Comparison of ENCODE assay signal across 11 cellular contexts in genomic region chr10:130807721-130808120, GRCh38.
"Had no signal": no experiment of that assay in that cellular context is flagged by ENCODE, and none has a peak within 500 bp of the region (broad histone marks: within the 10 kb centered on the region; RNA-seq: fewer than 3 reads in every experiment).

No MANE protein-coding gene starts in this region.

- H3K4me1 Mint-ChIP-seq: activated naive CD4-positive, alpha-beta T cell treated with anti-CD3 and anti-CD28 coated beads, Interleukin-2, amount 10 ng/mL, durations not matched to agents 7 days and 5 days; nephron had no signal

- H3K27me3 Mint-ChIP-seq: activated naive CD4-positive, alpha-beta T cell treated with anti-CD3 and anti-CD28 coated beads, Interleukin-2, amount 10 ng/mL, durations not matched to agents 7 days and 5 days had no signal

- H3K36me3 Mint-ChIP-seq: activated naive CD4-positive, alpha-beta T cell treated with anti-CD3 and anti-CD28 coated beads, Interleukin-2, amount 10 ng/mL, durations not matched to agents 7 days and 5 days had no signal

- H3K9me3 Mint-ChIP-seq: activated naive CD4-positive, alpha-beta T cell treated with anti-CD3 and anti-CD28 coated beads, Interleukin-2, amount 10 ng/mL, durations not matched to agents 7 days and 5 days; nephron had no signal

- H3K27ac Mint-ChIP-seq: activated naive CD4-positive, alpha-beta T cell treated with anti-CD3 and anti-CD28 coated beads, Interleukin-2, amount 10 ng/mL, durations not matched to agents 7 days and 5 days; nephron had no signal

- ATAC-seq: esophagus mucosa had no signal

- H3K4me3 Mint-ChIP-seq: activated naive CD4-positive, alpha-beta T cell treated with anti-CD3 and anti-CD28 coated beads, Interleukin-2, amount 10 ng/mL, durations not matched to agents 7 days and 5 days; nephron had no signal

- FAIRE-seq: urothelium cell line had no signal

- DNase-seq: activated CD4-positive, CD25-positive, alpha-beta regulatory T cell treated with anti-CD3 and anti-CD28 coated beads, Interleukin-2, amount 50 U/mL, for 72 hours; activated naive CD4-positive, alpha-beta T cell treated with anti-CD3 and anti-CD28 coated beads, Interleukin-2, amount 10 ng/mL, durations not matched to agents 7 days and 5 days; activated T-cell treated with anti-CD3 and anti-CD28 coated beads, Interleukin-2, amount 50 U/mL, for 1 hour; hippocampal formation; kidney glomerular epithelial cell; mesenchymal stem cell; sigmoid colon; stimulated activated CD4-positive, alpha-beta T cell treated with anti-CD3 and anti-CD28 coated beads, Interleukin-1b, Interleukin-23, amount 100 ng/mL, for 48 hours had no signal
